ENCODE assay signal across 1 cellular context in the genomic region with DNA sequence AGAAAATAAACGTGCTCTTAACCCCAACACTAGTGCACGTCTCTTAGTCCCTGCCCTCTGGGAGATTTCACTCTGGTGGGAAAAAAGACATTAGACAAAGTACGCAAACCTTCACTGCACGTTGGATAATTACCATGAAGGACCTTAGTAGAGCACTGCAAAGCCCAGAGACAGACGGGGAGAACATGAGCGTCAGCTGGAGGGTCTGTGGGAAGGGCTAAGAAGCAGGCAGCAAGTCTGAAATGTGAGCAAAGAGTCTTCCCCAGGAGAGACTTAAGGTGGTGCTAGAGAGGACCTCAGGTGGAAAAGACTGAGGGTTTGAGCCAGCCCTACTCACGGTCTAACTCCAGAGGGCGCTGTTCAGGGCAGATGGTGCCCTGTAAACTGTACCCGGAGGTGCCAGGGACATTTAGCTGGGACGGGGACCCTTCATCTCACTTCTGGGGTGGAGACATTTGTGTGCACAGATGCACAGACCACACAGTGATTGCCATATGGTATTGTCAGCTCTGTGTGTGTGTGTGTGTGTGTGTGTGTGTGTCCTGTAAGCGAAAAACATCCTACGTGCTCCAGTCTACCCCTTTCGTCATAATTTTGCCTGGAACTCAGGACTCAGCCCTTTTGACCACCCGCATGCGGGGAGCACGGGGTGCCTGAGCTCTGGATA.
TF ChIP-seq lines count a peak whose summit lies in the region.

No MANE protein-coding gene starts in this region.

TF ChIP-seq in H1, 55 proteins besides CTCF, POLR2A, EP300 and RAD21 (continued from another document):
- TF ChIP-seq GABPA (IDR thresholded peaks at IDR 0.05; ENCODE audit: borderline replicate concordance, insufficient read depth, low read length) (no peak), SIRT6 (IDR thresholded peaks at IDR 0.05; ENCODE audit: low read length) (no peak), TCF12 (IDR thresholded peaks at IDR 0.05; ENCODE audit: low read depth, low read length) (no peak), KDM1A (IDR thresholded peaks at IDR 0.05; ENCODE audit: borderline replicate concordance, low read length) (no peak), SP4 (IDR thresholded peaks at IDR 0.05; ENCODE audit: low read length) (no peak), YY1 (IDR thresholded peaks at IDR 0.05; ENCODE audit: low read depth, low read length) (peak; percentile 64), EGR1 (IDR thresholded peaks at IDR 0.05; ENCODE audit: borderline replicate concordance, low read depth, low read length) (no peak), HDAC2 (IDR thresholded peaks at IDR 0.05; ENCODE audit: borderline replicate concordance in 1 of 2, low read depth in 2 of 2, low read length in 2 of 2) (no peak), RNF2 (IDR thresholded peaks at IDR 0.05; ENCODE audit: borderline replicate concordance, low read depth, low read length, missing control alignments, poor library complexity, severe bottlenecking) (no peak), SP2 (IDR thresholded peaks at IDR 0.05; ENCODE audit: low read length) (no peak), MAX (IDR thresholded peaks at IDR 0.05) (0 out of 2 replicates have a peak, but pooled peaks have one; percentile 9), CHD2 (IDR thresholded peaks at IDR 0.05; ENCODE audit: low read length) (no peak), RBBP5 (IDR thresholded peaks at IDR 0.05; ENCODE audit: borderline replicate concordance, low read depth, low read length) (no peak), BACH1 (IDR thresholded peaks at IDR 0.05; ENCODE audit: low read length) (no peak), PHF8 (conservative IDR thresholded peaks at IDR 0.05; ENCODE audit: low read depth, low read length) (no peak), BCL11A (IDR thresholded peaks at IDR 0.05; ENCODE audit: low read depth in 2 of 2, low read length in 2 of 2) (no peak), CREB1 (IDR thresholded peaks at IDR 0.05) (peak; percentile 59), SUZ12 (IDR thresholded peaks at IDR 0.05; ENCODE audit: low read length) (no peak), ATF3 (IDR thresholded peaks at IDR 0.05; ENCODE audit: insufficient read depth, low read depth, low read length) (no peak), POU5F1 (IDR thresholded peaks at IDR 0.05; ENCODE audit: low read depth, low read length) (no peak), SRF (IDR thresholded peaks at IDR 0.05; ENCODE audit: low read depth, low read length) (no peak)
- TF ChIP-seq, protein P1, sequence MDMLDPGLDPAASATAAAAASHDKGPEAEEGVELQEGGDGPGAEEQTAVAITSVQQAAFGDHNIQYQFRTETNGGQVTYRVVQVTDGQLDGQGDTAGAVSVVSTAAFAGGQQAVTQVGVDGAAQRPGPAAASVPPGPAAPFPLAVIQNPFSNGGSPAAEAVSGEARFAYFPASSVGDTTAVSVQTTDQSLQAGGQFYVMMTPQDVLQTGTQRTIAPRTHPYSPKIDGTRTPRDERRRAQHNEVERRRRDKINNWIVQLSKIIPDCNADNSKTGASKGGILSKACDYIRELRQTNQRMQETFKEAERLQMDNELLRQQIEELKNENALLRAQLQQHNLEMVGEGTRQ (IDR thresholded peaks at IDR 0.05; ENCODE audit: low read length): no peak
